In genomic region chr18:21218862-21219261, GRCh38 we compare ENCODE assay signal across 18 cellular contexts. TPM values are rescaled to one million over a fixed set of nuclear protein-coding genes. Genes with fewer than 3 reads are reported as not detected.
A peak's percentile ranks its signal among the peaks of the same experiment; 100 is the strongest.
DNase-seq lines count a peak whose midpoint lies in the region; ATAC-seq and TF ChIP-seq lines count a peak whose summit lies in the region.
"Had no signal": no experiment of that assay in that cellular context is flagged by ENCODE, and none has a peak within 500 bp of the region (broad histone marks: within the 10 kb centered on the region; RNA-seq: fewer than 3 reads in every experiment).

No MANE protein-coding gene starts in this region.

- peaks cover 4% of the 10 kb centered on the region; the same call in 1 of the 2 replicates for H4K20me1 ChIP-seq in GM23338 (replicated peaks; ENCODE audit: insufficient read depth)

- H3K27ac ChIP-seq in GM23338 (ENCODE audit: low read depth) (no peak overlapping the region), neuronal stem cell (replicated peaks; ENCODE audit: low read length) (no peak overlapping the region), upper lobe of left lung (no peak overlapping the region)
- H3K27ac ChIP-seq: KMS-11, SJCRH30 had no signal

- ATAC-seq in GM23338 (peak; percentile 84), upper lobe of left lung (ENCODE audit: low FRiP score in 2 of 2) (no peak)
- ATAC-seq: HepG2 had no signal

- no peak overlapping the region for H3K18ac ChIP-seq in neuronal stem cell (ENCODE audit: low read length)

- H3K4me2 ChIP-seq in GM23338 (no peak overlapping the region), neuronal stem cell (ENCODE audit: insufficient read depth, low read length, poor library complexity, severe bottlenecking) (no peak overlapping the region)
- H3K4me2 ChIP-seq: KMS-11 had no signal

- H3K27me3 ChIP-seq in GM23338 (ENCODE audit: insufficient read depth) (peaks cover 81% of the 10 kb centered on the region), neuronal stem cell (ENCODE audit: control insufficient read depth in 3 of 3, insufficient read depth in 3 of 3, low read depth in 1 of 3, low read length in 3 of 3) (no peaks in the 10 kb centered on the region), upper lobe of left lung (no peaks in the 10 kb centered on the region)
- H3K27me3 ChIP-seq: SJCRH30 had no signal

- TF ChIP-seq CTCF in GM23338 (conservative IDR thresholded peaks at IDR 0.05; ENCODE audit: low read depth in 2 of 2) (no peak), upper lobe of left lung (IDR thresholded peaks at IDR 0.05) (no peak)

- no peak overlapping the region for H2BK120ac ChIP-seq in neuronal stem cell (ENCODE audit: low read depth, low read length)

- no peak overlapping the region for H3K27ac Mint-ChIP-seq in GM23338

- H3K4me3 ChIP-seq in GM23338 (no peak overlapping the region), neuronal stem cell (ENCODE audit: low read length in 2 of 2) (no peak overlapping the region), upper lobe of left lung (no peak overlapping the region)
- H3K4me3 ChIP-seq: SJCRH30 had no signal

- peak; percentile 49 for DNase-seq in GM23338 (ENCODE audit: low spot score)
- peak; percentile 25 for DNase-seq in NCI-H1092 (lab: John Stamatoyannopoulos, UW)
- DNase-seq in brain pericyte (ENCODE audit: low read depth, low spot score) = peak; percentile 48
- DNase-seq in neuronal stem cell (ENCODE audit: low spot score) = no peak
- no peak for DNase-seq in upper lobe of left lung
- no peak for DNase-seq in NCI-H1930 (lab: John Stamatoyannopoulos, UW)
- no peak for DNase-seq in NCI-H1436 treated with DMSO at 0.1 percent for 48 hours (lab: John Stamatoyannopoulos, UW)
- DNase-seq: ACHN, AML-193, Caco-2, DMS153, NCI-H1105, NCI-H2029 treated with DMSO at 0.1 percent for 48 hours, NCI-H2171 treated with DMSO at 0.1 percent for 48 hours, NCI-H524, SJCRH30 had no signal

- no peak overlapping the region for H2BK12ac ChIP-seq in neuronal stem cell (ENCODE audit: low read length)

- H4K8ac ChIP-seq in neuronal stem cell (ENCODE audit: low read depth, low read length) = no peak overlapping the region

- H2AK5ac ChIP-seq in neuronal stem cell (ENCODE audit: low read depth, low read length) = no peak overlapping the region

- H3F3A ChIP-seq in GM23338 (replicated peaks; ENCODE audit: low read depth) = no peaks in the 10 kb centered on the region

- H3K9ac ChIP-seq in neuronal stem cell (ENCODE audit: low read depth, low read length, poor library complexity) = no peak overlapping the region
- H3K9ac ChIP-seq: KMS-11 had no signal

- no peak overlapping the region for H3K4ac ChIP-seq in neuronal stem cell (ENCODE audit: low read length)

- no peaks in the 10 kb centered on the region for H3K9me3 Mint-ChIP-seq in GM23338

- no peaks in the 10 kb centered on the region for H3K9me3 ChIP-seq in neuronal stem cell (replicated peaks in 1 of 2; ENCODE audit: control insufficient read depth in 2 of 2, insufficient read depth in 1 of 2, low read depth in 1 of 2, low read length in 2 of 2)
- no peaks in the 10 kb centered on the region for H3K9me3 ChIP-seq in upper lobe of left lung
- H3K9me3 ChIP-seq: Caco-2, SJCRH30 had no signal

- H3K4me3 Mint-ChIP-seq in GM23338 = no peak overlapping the region

- no CpG with 5 or more reads among the region's 3 CpGs for WGBS in neuronal stem cell (ENCODE audit: extremely low coverage in 2 of 2, insufficient read length in 2 of 2, insufficient replicate concordance in 1 of 2), 2 donors
- 60 to 69% methylated on average over 3 of the region's 3 CpGs for WGBS in upper lobe of left lung, 2 donors

- H3K4me1 ChIP-seq in GM23338 (ENCODE audit: insufficient read depth) = no peaks in the 10 kb centered on the region
- H3K4me1 ChIP-seq in neuronal stem cell (ENCODE audit: control insufficient read depth in 2 of 2, insufficient read depth in 1 of 2, low read depth in 1 of 2, low read length in 2 of 2) = peaks cover 6 to 13% of the 10 kb centered on the region in 2 donors
- H3K4me1 ChIP-seq in upper lobe of left lung = no peaks in the 10 kb centered on the region
- H3K4me1 ChIP-seq: SJCRH30 had no signal

- no peaks in the 10 kb centered on the region for H3K36me3 Mint-ChIP-seq in GM23338 (ENCODE audit: low read depth)

- H3K36me3 ChIP-seq in GM23338 (ENCODE audit: insufficient read depth) (no peaks in the 10 kb centered on the region), neuronal stem cell (replicated peaks in 1 of 2; ENCODE audit: control insufficient read depth in 2 of 2, insufficient read depth in 2 of 2, low read length in 2 of 2) (no peaks in the 10 kb centered on the region), upper lobe of left lung (no peaks in the 10 kb centered on the region)
- H3K36me3 ChIP-seq: SJCRH30 had no signal

- peaks cover 65% of the 10 kb centered on the region for H3K27me3 Mint-ChIP-seq in GM23338 (ENCODE audit: insufficient read depth, low read depth, poor library complexity)

- H2BK5ac ChIP-seq in neuronal stem cell (ENCODE audit: low read length) = no peak overlapping the region

- H3K23ac ChIP-seq in neuronal stem cell (ENCODE audit: low read depth, low read length, poor library complexity) = no peak overlapping the region

- no peaks in the 10 kb centered on the region for H3K79me1 ChIP-seq in neuronal stem cell (ENCODE audit: low read depth, low read length)

- TF ChIP-seq POLR2A in upper lobe of left lung (IDR thresholded peaks at IDR 0.05) = no peak

- TF ChIP-seq EP300 in upper lobe of left lung (IDR thresholded peaks at IDR 0.05) = no peak

- H3K4me1 Mint-ChIP-seq in GM23338 = peaks cover 5% of the 10 kb centered on the region; the same call in 2 of the 3 replicates

- no peak overlapping the region for H3K14ac ChIP-seq in neuronal stem cell (ENCODE audit: low read length)

- no peaks in the 10 kb centered on the region for H3K79me2 ChIP-seq in GM23338 (replicated peaks; ENCODE audit: insufficient read depth)

- H2AFZ ChIP-seq in GM23338 = no peak overlapping the region
- peak overlapping the region; percentile 4 for H2AFZ ChIP-seq in neuronal stem cell (ENCODE audit: low read length)

- H3K9me2 ChIP-seq in GM23338 (ENCODE audit: insufficient read depth) = no peaks in the 10 kb centered on the region

- H4K91ac ChIP-seq in neuronal stem cell (ENCODE audit: low read depth, low read length, poor library complexity) = no peak overlapping the region

- H2BK15ac ChIP-seq in neuronal stem cell (ENCODE audit: low read length) = no peak overlapping the region

TF ChIP-seq in GM23338, 12 proteins besides CTCF, POLR2A, EP300 and RAD21 (continues in another document):
- TF ChIP-seq EZH2phosphoT487 (IDR thresholded peaks at IDR 0.05; ENCODE audit: unreplicated experiment) (no peak), EZH2 (IDR thresholded peaks at IDR 0.05; ENCODE audit: low read depth, unreplicated experiment) (no peak), ZNF331 (CRISPR knock-in tag; IDR thresholded peaks at IDR 0.05; ENCODE audit: low read depth) (no peak), NANOG (IDR thresholded peaks at IDR 0.05; ENCODE audit: borderline replicate concordance) (no peak), CREB1 (CRISPR knock-in tag; IDR thresholded peaks at IDR 0.05; ENCODE audit: low read depth) (no peak), ZNF114 (CRISPR knock-in tag; IDR thresholded peaks at IDR 0.05) (no peak), ETS1 (IDR thresholded peaks at IDR 0.05) (no peak), STAT1 (IDR thresholded peaks at IDR 0.05; ENCODE audit: unreplicated experiment) (no peak)

RNA-seq across cellular contexts. Expression of gene GREB1L, which starts 23.2 kb away (rescaled TPM):
- 0.03 TPM in 1 of 2 replicates, not detected in the other for total RNA-seq in GM23338 (2014; rRNA removed; shearing (Covaris generic))
- polyA plus RNA-seq in GM23338 (2016; fragmentation: Nextera tagmentation; extraction: Ambion mirVana) = 0.21 and 0.29 TPM in 2 replicates
- polyA plus RNA-seq in neuronal stem cell (2013, experiment 1 of 2) = 59.3 TPM
- polyA plus RNA-seq in neuronal stem cell (2013, experiment 2 of 2) = 59.9 TPM
- 1 to 10 TPM in 1 of 6 donors, under 1 TPM in 5; under 0.01 to 2.0 (median 0.44) TPM for total RNA-seq in upper lobe of left lung
- total RNA-seq: SJCRH30 had no signal

Comparison
In these comparisons a context has a peak if more than half of its experiments do, and no peak if none do; other contexts are left out.
1. DNase-seq: peak in GM23338 (single experiment), NCI-H1092 (single experiment) and brain pericyte (single experiment); none in neuronal stem cell (single experiment), upper lobe of left lung (0 of 2), NCI-H1930 (0 of 2) and NCI-H1436 treated with DMSO at 0.1 percent for 48 hours (single experiment).